8 cellular contexts compared by ENCODE assay signal in genomic region chr14:23727566-23728335, GRCh38.
A peak's percentile ranks its signal among the peaks of the same experiment; 100 is the strongest.
DNase-seq lines count a peak whose midpoint lies in the region; ATAC-seq, FAIRE-seq and TF ChIP-seq lines count a peak whose summit lies in the region.

No MANE protein-coding gene starts in this region.

- ATAC-seq in stimulated activated memory B cell treated with anti-CD40 and anti-IgM and Interleukin-4, amounts not matched to agents 10 μg/mL and 1 μg/mL and 100 μg/mL, for 72 hours = peak; percentile 40
- ATAC-seq in GM21529 (IDR thresholded peaks at IDR 0.05; ENCODE audit: unreplicated experiment) (no peak), aorta (ENCODE audit: low FRiP score) (no peak)

- H3K27ac Mint-ChIP-seq in HFFc6 = no peak overlapping the region
- H3K27ac Mint-ChIP-seq in stimulated activated memory B cell treated with anti-CD40 and anti-IgM and Interleukin-4, amounts not matched to agents 10 μg/mL and 1 μg/mL and 100 μg/mL, for 72 hours = no peak overlapping the region

- peaks cover 11% of the 10 kb centered on the region; the same call in 1 of the 2 replicates for H3K27me3 Mint-ChIP-seq in HFFc6 (ENCODE audit: insufficient read depth)
- H3K27me3 Mint-ChIP-seq in stimulated activated memory B cell treated with anti-CD40 and anti-IgM and Interleukin-4, amounts not matched to agents 10 μg/mL and 1 μg/mL and 100 μg/mL, for 72 hours = peaks cover 17% of the 10 kb centered on the region

- no peaks in the 10 kb centered on the region for H3K4me1 ChIP-seq in aorta (ENCODE audit: control insufficient read depth in 1 of 2, insufficient read depth in 2 of 2, low read length in 2 of 2)

- no peak overlapping the region for H3K27ac ChIP-seq in aorta (ENCODE audit: low read depth in 1 of 2, low read length in 2 of 2)

- no peaks in the 10 kb centered on the region for H3K36me3 ChIP-seq in aorta (ENCODE audit: control insufficient read depth in 1 of 2, insufficient read depth in 2 of 2, low read length in 1 of 2)

- no peaks in the 10 kb centered on the region for H3K9me3 ChIP-seq in aorta (ENCODE audit: control insufficient read depth, low read length)

- H3K4me3 ChIP-seq in aorta (ENCODE audit: low read length in 2 of 2) = no peak overlapping the region

- H3K4me1 Mint-ChIP-seq in HFFc6 (ENCODE audit: low read depth) = peaks cover 21% of the 10 kb centered on the region
- H3K4me1 Mint-ChIP-seq in stimulated activated memory B cell treated with anti-CD40 and anti-IgM and Interleukin-4, amounts not matched to agents 10 μg/mL and 1 μg/mL and 100 μg/mL, for 72 hours = no peaks in the 10 kb centered on the region

- TF ChIP-seq CTCF in D721Med (IDR thresholded peaks at IDR 0.05; ENCODE audit: insufficient read depth, missing control alignments) (peak; percentile 6), HFFc6 (IDR thresholded peaks at IDR 0.05) (peak; percentile 80)

- H3K36me3 Mint-ChIP-seq in HFFc6 (ENCODE audit: low read depth) = no peaks in the 10 kb centered on the region
- H3K36me3 Mint-ChIP-seq in stimulated activated memory B cell treated with anti-CD40 and anti-IgM and Interleukin-4, amounts not matched to agents 10 μg/mL and 1 μg/mL and 100 μg/mL, for 72 hours = no peaks in the 10 kb centered on the region

- in situ Hi-C loops in SK-MEL-5 (cut with HindIII; ENCODE audit: low pct_unique_long_range_greater_than_20kb, low sequenced_read_pairs) = no loop called here

- DNase-seq in D721Med (ENCODE audit: insufficient read length, low spot score) (peak; percentile 50), HFFc6 (peak; percentile 69), SK-MEL-5 (ENCODE audit: low read depth, low spot score) (peak; percentile 63), globus pallidus (ENCODE audit: low spot score) (peak; percentile 25), NCI-H187 (lab: John Stamatoyannopoulos, UW) (no peak), aorta (no peak)

- no peak overlapping the region for H3K4me3 Mint-ChIP-seq in HFFc6
- no peak overlapping the region for H3K4me3 Mint-ChIP-seq in stimulated activated memory B cell treated with anti-CD40 and anti-IgM and Interleukin-4, amounts not matched to agents 10 μg/mL and 1 μg/mL and 100 μg/mL, for 72 hours

- H3K27me3 ChIP-seq in aorta (ENCODE audit: control insufficient read depth in 1 of 2, insufficient read depth in 2 of 2, low read length in 1 of 2) = no peaks in the 10 kb centered on the region

- no peaks in the 10 kb centered on the region for H3K9me3 Mint-ChIP-seq in HFFc6
- H3K9me3 Mint-ChIP-seq in stimulated activated memory B cell treated with anti-CD40 and anti-IgM and Interleukin-4, amounts not matched to agents 10 μg/mL and 1 μg/mL and 100 μg/mL, for 72 hours = no peaks in the 10 kb centered on the region

- intact Hi-C loops in aorta (cut with DNase I) = loop anchor here in 1 of 2 donors (5.0 kb wide), 2 partner anchors 185 to 225 kb away; partner anchors contain the start of gene DHRS4

- 80 to 90% methylated on average over 5 of the region's 5 CpGs for WGBS in aorta, 2 donors

- no peak for FAIRE-seq in D721Med (lab: Jason Lieb, UNC)

Comparison
In these comparisons a context has a peak if more than half of its experiments do, and no peak if none do; other contexts are left out.
1. DNase-seq: peak in D721Med (single experiment), HFFc6 (single experiment), SK-MEL-5 (single experiment) and globus pallidus (single experiment); none in NCI-H187 (0 of 2) and aorta (0 of 2).